ENCODE assay signal across 20 cellular contexts in genomic region chr15:63628123-63628822, GRCh38. TPM values are rescaled to one million over a fixed set of nuclear protein-coding genes. Genes with fewer than 3 reads are reported as not detected.
DNase-seq lines count a peak whose midpoint lies in the region; TF ChIP-seq lines count a peak whose summit lies in the region.
"Had no signal": no experiment of that assay in that cellular context is flagged by ENCODE, and none has a peak within 500 bp of the region (broad histone marks: within the 10 kb centered on the region; RNA-seq: fewer than 3 reads in every experiment).

No MANE protein-coding gene starts in this region.

- no peak overlapping the region for H3K4me3 ChIP-seq in coronary artery
- H3K4me3 ChIP-seq: lung, MG63, neural progenitor cell had no signal

- in situ Hi-C loops in SK-MEL-5 (cut with HindIII; ENCODE audit: low pct_unique_long_range_greater_than_20kb, low sequenced_read_pairs) = no loop called here

- no peak overlapping the region for H3K27ac ChIP-seq in coronary artery
- H3K27ac ChIP-seq: neural progenitor cell had no signal

- DNase-seq in SK-MEL-5 (ENCODE audit: low read depth, low spot score) (peak; percentile 87), cerebellum (ENCODE audit: low spot score) (peak; percentile 76), midbrain (lab: John Stamatoyannopoulos, UW) (peak; percentile 77), superior temporal gyrus (ENCODE audit: extremely low spot score) (peak; percentile 88), coronary artery (ENCODE audit: low spot score) (no peak), NCI-H2171 treated with DMSO at 0.1 percent for 48 hours (lab: John Stamatoyannopoulos, UW) (no peak)
- no peak for DNase-seq in activated effector memory CD4-positive, alpha-beta T cell treated with anti-CD3 and anti-CD28 coated beads, Interleukin-2, amount 50 U/mL, for 16 hours
- DNase-seq: activated CD4-positive, alpha-beta T cell treated with anti-CD3 and anti-CD28 coated beads, Interleukin-2, amount 50 U/mL, for 48 hours; activated effector memory CD4-positive, alpha-beta T cell treated with Interleukin-2 at 50 U/mL for 16 hours; activated naive CD8-positive, alpha-beta T cell treated with anti-CD3 and anti-CD28 coated beads, Interleukin-2, amount 10 ng/mL, durations not matched to agents 7 days and 5 days; cortex of kidney; endodermal cell; kidney glomerular epithelial cell; MG63; NCI-H2081; NCI-H345; NCI-H82 had no signal

- no peak for TF ChIP-seq CTCF in coronary artery (IDR thresholded peaks at IDR 0.05)

RNA-seq across cellular contexts. Expression of gene FBXL22, which starts 31.1 kb away (rescaled TPM):
- total RNA-seq in SK-MEL-5 (2014; rRNA removed; shearing (Covaris generic)) = 0.35 TPM in 1 of 2 replicates, not detected in the other
- 0.70 and 1.2 TPM in 2 replicates for polyA plus RNA-seq in SK-MEL-5 (2015; cell fraction: cytosol; rRNA removed)
- 0.41 TPM in 1 of 2 replicates, not detected in the other for polyA plus RNA-seq in SK-MEL-5 (2015; cell fraction: nucleus; rRNA removed)
- total RNA-seq in cerebellum = 0.64 TPM
- polyA plus RNA-seq: CD14-positive monocyte had no signal

Comparison
In these comparisons a context has a peak if more than half of its experiments do, and no peak if none do; other contexts are left out.
1. DNase-seq: peak in SK-MEL-5 (single experiment), cerebellum (single experiment), midbrain (single experiment) and superior temporal gyrus (single experiment); none in coronary artery (single experiment), activated effector memory CD4-positive, alpha-beta T cell treated with anti-CD3 and anti-CD28 coated beads, Interleukin-2, amount 50 U/mL, for 16 hours (single experiment) and NCI-H2171 treated with DMSO at 0.1 percent for 48 hours (single experiment).